Comparison of ENCODE assay signal across 11 cellular contexts in the genomic region with DNA sequence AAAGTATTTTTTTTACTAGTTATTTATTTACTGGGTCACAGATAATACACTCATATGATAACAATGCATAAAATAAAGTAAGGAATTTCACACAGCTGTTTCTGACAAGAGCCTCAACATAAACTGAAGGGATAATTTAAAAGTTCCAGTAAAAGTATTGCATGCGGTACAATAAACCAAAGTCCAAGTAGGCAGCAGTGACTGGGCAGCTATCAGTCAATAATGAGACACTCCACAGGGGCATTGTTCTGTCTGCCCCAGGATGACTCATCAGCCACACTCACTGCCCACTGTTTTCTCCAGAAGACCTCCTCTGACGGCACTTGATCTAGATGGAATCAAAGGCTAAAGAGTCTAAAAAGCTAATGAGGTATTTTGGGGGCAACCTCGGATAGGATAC.
DNase-seq lines count a peak whose midpoint lies in the region; ATAC-seq and TF ChIP-seq lines count a peak whose summit lies in the region.
"Had no signal": no experiment of that assay in that cellular context is flagged by ENCODE, and none has a peak within 500 bp of the region (broad histone marks: within the 10 kb centered on the region; RNA-seq: fewer than 3 reads in every experiment).

No MANE protein-coding gene starts in this region.

- H3F3A ChIP-seq in smooth muscle cell (ENCODE audit: low read depth), result no peaks in the 10 kb centered on the region

- H3K9me3 ChIP-seq in smooth muscle cell (replicated peaks; ENCODE audit: low read depth), result no peaks in the 10 kb centered on the region

- peak; percentile 58 for DNase-seq in NCI-H2107 treated with DMSO at 0.1 percent for 48 hours (lab: John Stamatoyannopoulos, UW; ENCODE audit: unreplicated experiment)
- no peak for DNase-seq in NCI-H2107 (lab: John Stamatoyannopoulos, UW)
- peak; percentile 95 for DNase-seq in SK-MEL-5 (ENCODE audit: low read depth, low spot score)
- peak; percentile 69 for DNase-seq in foreskin melanocyte
- no peak for DNase-seq in smooth muscle cell (lab: John Stamatoyannopoulos, UW; ENCODE audit: unreplicated experiment)
- no peak for DNase-seq in activated naive CD4-positive, alpha-beta T cell treated with anti-CD3 and anti-CD28 coated beads, Interleukin-2, amount 50 U/mL, for 72 hours (ENCODE audit: low spot score in 2 of 2)
- no peak for DNase-seq in ecto neural progenitor cell (ENCODE audit: low spot score)
- no peak for DNase-seq in NCI-H1436 treated with DMSO at 0.1 percent for 48 hours (lab: John Stamatoyannopoulos, UW)
- DNase-seq: aorta, midbrain had no signal

- no peaks in the 10 kb centered on the region for H3K36me3 Mint-ChIP-seq in activated naive CD4-positive, alpha-beta T cell treated with anti-CD3 and anti-CD28 coated beads, Interleukin-2, amount 50 U/mL, for 72 hours

- no peaks in the 10 kb centered on the region for H3K79me2 ChIP-seq in smooth muscle cell (ENCODE audit: low read depth)

- in situ Hi-C loops in SK-MEL-5 (cut with HindIII; ENCODE audit: low pct_unique_long_range_greater_than_20kb, low sequenced_read_pairs), result no loop called here

- no peak for TF ChIP-seq CTCF in smooth muscle cell (IDR thresholded peaks at IDR 0.05; ENCODE audit: borderline replicate concordance, insufficient read depth, poor library complexity, severe bottlenecking)

- no peaks in the 10 kb centered on the region for H3K9me3 Mint-ChIP-seq in activated naive CD4-positive, alpha-beta T cell treated with anti-CD3 and anti-CD28 coated beads, Interleukin-2, amount 50 U/mL, for 72 hours

- H2AFZ ChIP-seq in smooth muscle cell (ENCODE audit: low read depth), result no peak overlapping the region

- no peaks in the 10 kb centered on the region for H3K27me3 ChIP-seq in smooth muscle cell (ENCODE audit: low read depth)

- H3K4me2 ChIP-seq in smooth muscle cell, result peak overlapping the region; percentile 42
- H3K4me2 ChIP-seq: KMS-11 had no signal

- H3K4me3 ChIP-seq in smooth muscle cell, result peak overlapping the region; percentile 15

- H4K20me1 ChIP-seq in smooth muscle cell (ENCODE audit: low read depth), result no peaks in the 10 kb centered on the region

- H3K9ac ChIP-seq in smooth muscle cell (ENCODE audit: low read depth), result no peak overlapping the region
- H3K9ac ChIP-seq: KMS-11 had no signal

- WGBS in smooth muscle cell (ENCODE audit: low lambda C conversion rate), result 6% methylated on average over 3 of the region's 3 CpGs

- H3K27ac Mint-ChIP-seq in activated naive CD4-positive, alpha-beta T cell treated with anti-CD3 and anti-CD28 coated beads, Interleukin-2, amount 50 U/mL, for 72 hours, result no peak overlapping the region

- H3K4me1 ChIP-seq in smooth muscle cell (ENCODE audit: low read depth), result no peaks in the 10 kb centered on the region

- no peaks in the 10 kb centered on the region for H3K36me3 ChIP-seq in smooth muscle cell (ENCODE audit: low read depth)

- ATAC-seq in activated naive CD4-positive, alpha-beta T cell treated with anti-CD3 and anti-CD28 coated beads, Interleukin-2, amount 50 U/mL, for 72 hours, result no peak

- H3K27ac ChIP-seq in smooth muscle cell (ENCODE audit: low read depth), result peak overlapping the region; percentile 78
- H3K27ac ChIP-seq: KMS-11 had no signal

Comparison
In these comparisons a context has a peak if more than half of its experiments do, and no peak if none do; other contexts are left out.
1. DNase-seq: peak in NCI-H2107 treated with DMSO at 0.1 percent for 48 hours (single experiment), SK-MEL-5 (single experiment) and foreskin melanocyte (single experiment); none in NCI-H2107 (single experiment), smooth muscle cell (single experiment), activated naive CD4-positive, alpha-beta T cell treated with anti-CD3 and anti-CD28 coated beads, Interleukin-2, amount 50 U/mL, for 72 hours (0 of 2), ecto neural progenitor cell (single experiment) and NCI-H1436 treated with DMSO at 0.1 percent for 48 hours (single experiment).